Comparison of ENCODE assay signal across 10 cellular contexts in the genomic region with DNA sequence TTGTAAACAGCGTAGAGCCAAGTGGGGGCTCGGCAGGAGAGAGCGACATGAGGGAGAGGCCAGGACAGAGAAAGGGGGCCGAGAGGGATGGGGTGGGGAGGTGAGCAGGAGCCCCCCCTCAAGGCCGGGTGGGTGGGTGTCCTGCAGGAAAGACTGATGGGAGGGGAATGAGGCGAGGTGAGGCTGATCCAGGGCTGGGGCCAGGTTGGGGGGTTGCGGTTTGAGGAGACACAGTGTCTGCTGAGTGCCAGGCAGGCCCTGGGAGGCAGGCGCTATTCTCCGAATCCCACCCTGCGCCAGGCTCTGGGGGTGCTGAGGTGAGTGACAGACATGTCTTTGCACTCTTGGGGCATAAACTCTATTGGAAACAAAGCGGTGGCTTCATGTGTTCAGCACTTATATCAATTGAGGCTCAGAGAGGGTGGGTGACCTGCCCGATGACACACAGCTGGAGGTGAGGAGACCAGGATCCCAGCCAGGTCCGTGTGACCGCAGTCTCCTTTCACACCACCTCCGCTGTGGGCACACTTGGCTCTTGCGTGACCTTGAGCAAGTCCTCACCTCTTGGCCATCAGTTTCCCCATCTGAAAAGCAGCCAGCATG. TPM values are rescaled to one million over a fixed set of nuclear protein-coding genes. Genes with fewer than 3 reads are reported as not detected.
DNase-seq lines count a peak whose midpoint lies in the region; ATAC-seq, FAIRE-seq and TF ChIP-seq lines count a peak whose summit lies in the region.
"Had no signal": no experiment of that assay in that cellular context is flagged by ENCODE, and none has a peak within 500 bp of the region (broad histone marks: within the 10 kb centered on the region; RNA-seq: fewer than 3 reads in every experiment).

No MANE protein-coding gene starts in this region.

- peaks cover 3% of the 10 kb centered on the region for H3K9me3 Mint-ChIP-seq in glutamatergic neuron (ENCODE audit: unreplicated experiment)
- H3K9me3 Mint-ChIP-seq: activated naive CD4-positive, alpha-beta T cell treated with anti-CD3 and anti-CD28 coated beads for 36 hours had no signal

- FAIRE-seq in urothelium cell line (lab: Jason Lieb, UNC): no peak

- H3K4me2 ChIP-seq in BLaER1 (peak overlapping the region; percentile 91), KMS-11 (peak overlapping the region; percentile 50; the same call in 1 of the 2 replicates)

- H3K27ac ChIP-seq in BLaER1 (peak overlapping the region; percentile 53), KMS-11 (no peak overlapping the region)
- H3K27ac ChIP-seq: VCaP had no signal

- H3K36me3 Mint-ChIP-seq in glutamatergic neuron (ENCODE audit: unreplicated experiment): no peaks in the 10 kb centered on the region

- no peaks in the 10 kb centered on the region for H3K27me3 ChIP-seq in BLaER1
- no peaks in the 10 kb centered on the region for H3K27me3 ChIP-seq in KMS-11 (ENCODE audit: insufficient read depth, low read depth)

- H3K4me3 ChIP-seq in BLaER1 (peak overlapping the region; percentile 36), KMS-11 (IDR thresholded peaks at IDR 0.05; ENCODE audit: insufficient read depth, low read depth, low read length) (no peak overlapping the region)

- no peaks in the 10 kb centered on the region for H3K36me3 ChIP-seq in BLaER1
- H3K36me3 ChIP-seq in KMS-11 (ENCODE audit: insufficient read depth): no peaks in the 10 kb centered on the region

- H3K27me3 Mint-ChIP-seq in glutamatergic neuron (ENCODE audit: unreplicated experiment): peaks cover 2% of the 10 kb centered on the region

- H3K4me1 ChIP-seq in BLaER1 (peaks cover 64% of the 10 kb centered on the region), KMS-11 (ENCODE audit: low read depth, poor library complexity, severe bottlenecking) (peaks cover 6% of the 10 kb centered on the region)

- intact Hi-C loops in posterior vena cava (cut with DNase I): loop anchor here in 1 of 2 donors (10.0 kb wide), 1 partner anchor 48 kb away; no protein-coding TSS in a partner anchor

- DNase-seq in glutamatergic neuron (no peak), posterior vena cava (ENCODE audit: low spot score) (peak; percentile 76), urothelium cell line (ENCODE audit: low spot score) (no peak), globus pallidus (ENCODE audit: low spot score) (no peak), SKM-1 treated with dmso at 0.1 percent for 144 hours (lab: John Stamatoyannopoulos, UW; ENCODE audit: unreplicated experiment) (no peak)

- no peaks in the 10 kb centered on the region for H3K79me2 ChIP-seq in KMS-11 (ENCODE audit: insufficient read depth, low read depth)

- no peak for ATAC-seq in GM18519 (IDR thresholded peaks at IDR 0.05; ENCODE audit: low FRiP score, unreplicated experiment)

- peak overlapping the region; percentile 31 for H3K27ac Mint-ChIP-seq in glutamatergic neuron (ENCODE audit: unreplicated experiment)
- H3K27ac Mint-ChIP-seq: activated naive CD4-positive, alpha-beta T cell treated with anti-CD3 and anti-CD28 coated beads for 36 hours had no signal

- no peak overlapping the region for H3K4me3 Mint-ChIP-seq in glutamatergic neuron (ENCODE audit: unreplicated experiment)
- H3K4me3 Mint-ChIP-seq: activated naive CD4-positive, alpha-beta T cell treated with anti-CD3 and anti-CD28 coated beads for 36 hours had no signal

- no peaks in the 10 kb centered on the region for H3K9me3 ChIP-seq in BLaER1

- peaks cover 19% of the 10 kb centered on the region for H3K4me1 Mint-ChIP-seq in glutamatergic neuron (ENCODE audit: low read depth, unreplicated experiment)

- TF ChIP-seq CTCF in KMS-11 (conservative IDR thresholded peaks at IDR 0.05; ENCODE audit: low read depth, low read length) (no peak), glutamatergic neuron (IDR thresholded peaks at IDR 0.05; ENCODE audit: partially characterized antibody, unreplicated experiment) (no peak)

- peak overlapping the region; percentile 50; the same call in 1 of the 2 replicates for H2AFZ ChIP-seq in KMS-11 (ENCODE audit: low read depth)

- peaks cover 12% of the 10 kb centered on the region; the same call in 1 of the 2 replicates for H4K20me1 ChIP-seq in BLaER1
- H4K20me1 ChIP-seq in KMS-11 (ENCODE audit: insufficient read depth): no peaks in the 10 kb centered on the region

- H3K9ac ChIP-seq in BLaER1 (peak overlapping the region; percentile 65), KMS-11 (no peak overlapping the region)

RNA-seq across cellular contexts. Expression of gene CSPG4, which starts 19.7 kb away (rescaled TPM):
- total RNA-seq in glutamatergic neuron (ENCODE audit: unreplicated experiment): 1.1 TPM
- 100 to 1,000 TPM in 1 of 2 donors, 10 to 100 TPM in 1; 90.4 to 134 TPM for total RNA-seq in posterior vena cava
- total RNA-seq: activated naive CD4-positive, alpha-beta T cell treated with anti-CD3 and anti-CD28 coated beads for 36 hours had no signal

Comparison
In these comparisons a context has a peak if more than half of its experiments do, and no peak if none do; other contexts are left out.
1. RNA of gene CSPG4, which starts 19.7 kb away (total RNA-seq): 90.4 to 134 TPM in posterior vena cava; 1.1 TPM in glutamatergic neuron (single experiment); every median in the first group is over 10 times any median in the second.